Comparison of ENCODE assay signal across 14 cellular contexts in the genomic region with DNA sequence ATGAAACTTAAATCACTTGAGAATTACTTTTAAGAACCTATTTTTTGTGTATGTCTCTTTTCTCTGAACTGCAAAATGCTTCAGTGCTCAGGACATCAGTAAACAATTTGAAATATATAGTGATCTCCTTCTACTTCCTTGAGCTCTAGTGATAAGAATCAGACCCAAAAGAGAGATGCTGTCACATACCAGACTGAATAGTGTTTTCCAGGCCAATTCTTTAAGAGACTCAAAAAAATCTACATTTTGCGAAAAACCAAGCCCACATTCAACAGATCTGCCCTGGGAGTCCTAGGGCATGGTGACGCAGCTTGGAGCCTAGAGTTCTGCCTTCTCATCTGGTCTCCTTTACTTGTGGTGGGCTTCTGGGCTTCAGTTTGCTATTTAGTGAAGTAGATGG.
DNase-seq lines count a peak whose midpoint lies in the region; ATAC-seq and TF ChIP-seq lines count a peak whose summit lies in the region.
"Had no signal": no experiment of that assay in that cellular context is flagged by ENCODE, and none has a peak within 500 bp of the region (broad histone marks: within the 10 kb centered on the region; RNA-seq: fewer than 3 reads in every experiment).

No MANE protein-coding gene starts in this region.

- peaks cover 4 to 5% of the 10 kb centered on the region in 2 donors for H3K9me3 Mint-ChIP-seq in activated T-cell treated with anti-CD3 and anti-CD28 coated beads, Interleukin-2, amount 50 U/mL, for 72 hours
- H3K9me3 Mint-ChIP-seq in glutamatergic neuron (ENCODE audit: unreplicated experiment), result no peaks in the 10 kb centered on the region

- DNase-seq in adipocyte (ENCODE audit: low read depth) (no peak), iris pigment epithelial cell (ENCODE audit: low read depth) (peak; percentile 55), trophoblast cell (peak in 1 of 2 donors; percentile 16), glutamatergic neuron (no peak), ecto neural progenitor cell (ENCODE audit: low spot score) (no peak), DMS 273 (lab: John Stamatoyannopoulos, UW; ENCODE audit: unreplicated experiment) (no peak)
- no peak for DNase-seq in activated T-cell treated with anti-CD3 and anti-CD28 coated beads, Interleukin-2, amount 50 U/mL, for 72 hours
- DNase-seq: CD4-positive, CD25-positive, alpha-beta regulatory T cell; DMS 273 treated with DMSO at 0.1 percent for 48 hours; DMS79 had no signal

- no peak overlapping the region for H3K27ac Mint-ChIP-seq in activated T-cell treated with anti-CD3 and anti-CD28 coated beads, Interleukin-2, amount 50 U/mL, for 72 hours
- no peak overlapping the region for H3K27ac Mint-ChIP-seq in glutamatergic neuron (ENCODE audit: unreplicated experiment)
- H3K27ac Mint-ChIP-seq: CD4-positive, CD25-positive, alpha-beta regulatory T cell had no signal

- H3K27me3 Mint-ChIP-seq in activated T-cell treated with anti-CD3 and anti-CD28 coated beads, Interleukin-2, amount 50 U/mL, for 72 hours (ENCODE audit: low read depth), result no peaks in the 10 kb centered on the region
- peaks cover 2% of the 10 kb centered on the region for H3K27me3 Mint-ChIP-seq in glutamatergic neuron (ENCODE audit: unreplicated experiment)
- H3K27me3 Mint-ChIP-seq: CD4-positive, CD25-positive, alpha-beta regulatory T cell had no signal

- H3K36me3 Mint-ChIP-seq in activated T-cell treated with anti-CD3 and anti-CD28 coated beads, Interleukin-2, amount 50 U/mL, for 72 hours (ENCODE audit: insufficient read depth in 2 of 2), result no peaks in the 10 kb centered on the region
- H3K36me3 Mint-ChIP-seq in glutamatergic neuron (ENCODE audit: unreplicated experiment), result no peaks in the 10 kb centered on the region
- H3K36me3 Mint-ChIP-seq: CD4-positive, CD25-positive, alpha-beta regulatory T cell had no signal

- H3K18ac ChIP-seq in trophoblast cell (ENCODE audit: low read length), result no peak overlapping the region

- H3K27ac ChIP-seq in ACC112 (ENCODE audit: low read depth, low read length) (peak overlapping the region; percentile 94), trophoblast cell (ENCODE audit: low read depth, low read length) (peak overlapping the region; percentile 43)
- H3K27ac ChIP-seq: 22Rv1; BLaER1 treated with 17β-estradiol and CSF1 and Interleukin-3, amounts not matched to agents 10 nM and 100 nM had no signal

- no peaks in the 10 kb centered on the region for H3K4me1 Mint-ChIP-seq in activated T-cell treated with anti-CD3 and anti-CD28 coated beads, Interleukin-2, amount 50 U/mL, for 72 hours (ENCODE audit: low read depth)
- no peaks in the 10 kb centered on the region for H3K4me1 Mint-ChIP-seq in glutamatergic neuron (ENCODE audit: low read depth, unreplicated experiment)
- H3K4me1 Mint-ChIP-seq: CD4-positive, CD25-positive, alpha-beta regulatory T cell had no signal

- no peaks in the 10 kb centered on the region for H3K27me3 ChIP-seq in ACC112 (ENCODE audit: insufficient read depth, low read length)
- no peaks in the 10 kb centered on the region for H3K27me3 ChIP-seq in adipocyte (replicated peaks; ENCODE audit: control insufficient read depth, insufficient read depth, low read length)
- H3K27me3 ChIP-seq in trophoblast cell (ENCODE audit: insufficient read depth, low read length), result no peaks in the 10 kb centered on the region
- H3K27me3 ChIP-seq: BLaER1 treated with 17β-estradiol and CSF1 and Interleukin-3, amounts not matched to agents 10 nM and 100 nM had no signal

- no peaks in the 10 kb centered on the region for H3K79me1 ChIP-seq in trophoblast cell (ENCODE audit: low read length)

- H2AK5ac ChIP-seq in trophoblast cell (ENCODE audit: low read length), result no peak overlapping the region

- no peak overlapping the region for H2BK120ac ChIP-seq in trophoblast cell (ENCODE audit: insufficient read depth, low read length, poor library complexity)

- TF ChIP-seq CTCF in glutamatergic neuron (IDR thresholded peaks at IDR 0.05; ENCODE audit: partially characterized antibody, unreplicated experiment), result no peak

- H3K4ac ChIP-seq in trophoblast cell (ENCODE audit: low read depth, low read length), result no peak overlapping the region

- no CpG with 5 or more reads among the region's 2 CpGs for WGBS in trophoblast cell (ENCODE audit: extremely low coverage, insufficient coverage, insufficient read length)

- peak overlapping the region; percentile 9 for H2AFZ ChIP-seq in ACC112 (ENCODE audit: low read length, unreplicated experiment)
- H2AFZ ChIP-seq in trophoblast cell (ENCODE audit: insufficient read depth, low read length, poor library complexity), result no peak overlapping the region

- peak overlapping the region; percentile 8 for H3K9ac ChIP-seq in adipocyte (ENCODE audit: low read length)
- H3K9ac ChIP-seq in trophoblast cell (ENCODE audit: low read length), result no peak overlapping the region
- H3K9ac ChIP-seq: BLaER1 treated with 17β-estradiol and CSF1 and Interleukin-3, amounts not matched to agents 10 nM and 100 nM had no signal

- no peaks in the 10 kb centered on the region for H3K36me3 ChIP-seq in ACC112 (ENCODE audit: insufficient read depth, low read length)
- no peaks in the 10 kb centered on the region for H3K36me3 ChIP-seq in adipocyte (ENCODE audit: control insufficient read depth, insufficient read depth, low read length, severe bottlenecking)
- H3K36me3 ChIP-seq in trophoblast cell (ENCODE audit: control insufficient read depth in 1 of 2, insufficient read depth in 2 of 2, low read length in 2 of 2), result no peaks in the 10 kb centered on the region
- H3K36me3 ChIP-seq: BLaER1 treated with 17β-estradiol and CSF1 and Interleukin-3, amounts not matched to agents 10 nM and 100 nM; HAP-1 had no signal

- no peak overlapping the region for H3K4me3 Mint-ChIP-seq in activated T-cell treated with anti-CD3 and anti-CD28 coated beads, Interleukin-2, amount 50 U/mL, for 72 hours
- no peak overlapping the region for H3K4me3 Mint-ChIP-seq in glutamatergic neuron (ENCODE audit: unreplicated experiment)
- H3K4me3 Mint-ChIP-seq: CD4-positive, CD25-positive, alpha-beta regulatory T cell had no signal

- H3K79me2 ChIP-seq in ACC112 (ENCODE audit: control insufficient read depth, insufficient read depth, low read length, unreplicated experiment) (no peaks in the 10 kb centered on the region), trophoblast cell (ENCODE audit: control insufficient read depth, insufficient read depth, low read length, poor library complexity) (no peaks in the 10 kb centered on the region)

- H3K4me3 ChIP-seq in ACC112 (ENCODE audit: low read depth, low read length) (peak overlapping the region; percentile 9; the same call in 1 of the 2 replicates), adipocyte (ENCODE audit: low read length) (no peak overlapping the region), trophoblast cell (ENCODE audit: low read depth, low read length) (no peak overlapping the region)
- H3K4me3 ChIP-seq: BLaER1 treated with 17β-estradiol and CSF1 and Interleukin-3, amounts not matched to agents 10 nM and 100 nM; HAP-1 had no signal

- no peak overlapping the region for H2BK5ac ChIP-seq in trophoblast cell (ENCODE audit: low read depth, low read length, poor library complexity)

- no peak overlapping the region for H2BK12ac ChIP-seq in trophoblast cell (ENCODE audit: low read length)

- no peak overlapping the region for H4K12ac ChIP-seq in trophoblast cell (ENCODE audit: low read depth, low read length)

- H4K8ac ChIP-seq in trophoblast cell (ENCODE audit: low read depth, low read length), result no peak overlapping the region

- no peak overlapping the region for H3K4me2 ChIP-seq in trophoblast cell (ENCODE audit: low read length)
- H3K4me2 ChIP-seq: BLaER1 treated with 17β-estradiol and CSF1 and Interleukin-3, amounts not matched to agents 10 nM and 100 nM had no signal

- no peaks in the 10 kb centered on the region for H3K9me3 ChIP-seq in adipocyte (ENCODE audit: control insufficient read depth, low read length)
- H3K9me3 ChIP-seq in trophoblast cell (ENCODE audit: insufficient read depth, low read depth, low read length), result no peaks in the 10 kb centered on the region
- H3K9me3 ChIP-seq: BLaER1 treated with 17β-estradiol and CSF1 and Interleukin-3, amounts not matched to agents 10 nM and 100 nM; HAP-1 had no signal

- H4K91ac ChIP-seq in trophoblast cell (ENCODE audit: low read depth, low read length), result no peak overlapping the region

- H3K4me1 ChIP-seq in ACC112 (ENCODE audit: control insufficient read depth, insufficient read depth, low read length, unreplicated experiment), result peaks cover 41% of the 10 kb centered on the region
- H3K4me1 ChIP-seq in adipocyte (ENCODE audit: control insufficient read depth, insufficient read depth, low read length), result peaks cover 35% of the 10 kb centered on the region
- H3K4me1 ChIP-seq in trophoblast cell (ENCODE audit: control insufficient read depth in 1 of 2, insufficient read depth in 2 of 2, low read length in 2 of 2), result peaks cover 0 to 5% of the 10 kb centered on the region in 2 experiments
- H3K4me1 ChIP-seq: BLaER1 treated with 17β-estradiol and CSF1 and Interleukin-3, amounts not matched to agents 10 nM and 100 nM; HAP-1 had no signal

- no peak overlapping the region for H3K23ac ChIP-seq in trophoblast cell (ENCODE audit: low read length)

- H3K14ac ChIP-seq in trophoblast cell (ENCODE audit: low read length), result no peak overlapping the region

- no peak for ATAC-seq in activated T-cell treated with anti-CD3 and anti-CD28 coated beads, Interleukin-2, amount 50 U/mL, for 72 hours (replicated peaks in 1 of 2)
